ENCODE assay signal across 28 cellular contexts in the genomic region with DNA sequence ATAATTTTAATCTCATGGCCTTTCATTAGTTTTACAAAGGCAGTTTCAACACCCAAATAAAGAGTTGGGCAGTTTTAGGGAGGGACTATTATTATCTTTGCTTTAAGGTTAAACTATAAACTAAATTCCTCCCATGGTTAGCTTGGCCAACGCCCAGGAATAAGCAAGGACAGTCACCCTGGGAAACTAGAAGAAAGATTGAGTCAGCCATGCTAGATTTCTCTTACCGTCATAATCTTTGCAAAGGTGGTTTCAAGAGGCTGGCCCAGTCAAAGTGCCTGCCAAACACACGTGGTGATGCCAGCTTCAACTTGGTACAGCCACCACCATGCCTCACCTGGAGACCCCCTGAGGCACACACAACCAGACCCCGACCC.
DNase-seq lines count a peak whose midpoint lies in the region; ATAC-seq and TF ChIP-seq lines count a peak whose summit lies in the region.
"Had no signal": no experiment of that assay in that cellular context is flagged by ENCODE, and none has a peak within 500 bp of the region (broad histone marks: within the 10 kb centered on the region; RNA-seq: fewer than 3 reads in every experiment).

No MANE protein-coding gene starts in this region.

- no peak overlapping the region for H2BK12ac ChIP-seq in neuronal stem cell (ENCODE audit: low read length)

- H3K27me3 Mint-ChIP-seq in MCF 10A (ENCODE audit: insufficient read depth, unreplicated experiment) (no peaks in the 10 kb centered on the region), HFFc6 (ENCODE audit: insufficient read depth) (no peaks in the 10 kb centered on the region; the same call in 1 of the 2 replicates)
- H3K27me3 Mint-ChIP-seq in activated CD8-positive, alpha-beta T cell treated with anti-CD3 and anti-CD28 coated beads, Interleukin-2, amount 10 ng/mL, durations not matched to agents 7 days and 5 days (ENCODE audit: low read depth) = no peaks in the 10 kb centered on the region

- H3K9me2 ChIP-seq in hepatocyte (replicated peaks; ENCODE audit: insufficient read depth) = no peaks in the 10 kb centered on the region

- H3K36me3 Mint-ChIP-seq in MCF 10A (ENCODE audit: insufficient read depth, unreplicated experiment) (no peaks in the 10 kb centered on the region), HFFc6 (ENCODE audit: low read depth) (no peaks in the 10 kb centered on the region)
- H3K36me3 Mint-ChIP-seq in activated CD8-positive, alpha-beta T cell treated with anti-CD3 and anti-CD28 coated beads, Interleukin-2, amount 10 ng/mL, durations not matched to agents 7 days and 5 days (ENCODE audit: low read depth) = no peaks in the 10 kb centered on the region

- no peak overlapping the region for H2BK5ac ChIP-seq in neuronal stem cell (ENCODE audit: low read length)

- no peaks in the 10 kb centered on the region for H3K9me3 ChIP-seq in breast epithelium
- no peaks in the 10 kb centered on the region for H3K9me3 ChIP-seq in hepatocyte (ENCODE audit: low read depth)
- no peaks in the 10 kb centered on the region for H3K9me3 ChIP-seq in neuronal stem cell (replicated peaks in 1 of 2; ENCODE audit: control insufficient read depth in 2 of 2, insufficient read depth in 1 of 2, low read depth in 1 of 2, low read length in 2 of 2)
- H3K9me3 ChIP-seq: BLaER1, SJSA1 had no signal

- no peaks in the 10 kb centered on the region for H3K79me1 ChIP-seq in neuronal stem cell (ENCODE audit: low read depth, low read length)

- no TSS peak for BruUV-seq in MCF 10A (replicated peaks; lab: Mats Ljungman, UMichigan)

- H4K8ac ChIP-seq in neuronal stem cell (ENCODE audit: low read depth, low read length) = no peak overlapping the region

- H3K4me2 ChIP-seq in hepatocyte = no peak overlapping the region
- no peak overlapping the region for H3K4me2 ChIP-seq in neuronal stem cell (ENCODE audit: insufficient read depth, low read length, poor library complexity, severe bottlenecking)
- H3K4me2 ChIP-seq: BLaER1, KMS-11 had no signal

- TF ChIP-seq CTCF in MCF 10A (IDR thresholded peaks at IDR 0.05; ENCODE audit: unreplicated experiment) = no peak
- TF ChIP-seq CTCF in breast epithelium (IDR thresholded peaks at IDR 0.05) = no peak
- no peak for TF ChIP-seq CTCF in hepatocyte (IDR thresholded peaks at IDR 0.05; ENCODE audit: poor library complexity)
- no peak for TF ChIP-seq CTCF in HFFc6 (IDR thresholded peaks at IDR 0.05)

- no peak overlapping the region for H4K91ac ChIP-seq in neuronal stem cell (ENCODE audit: low read depth, low read length, poor library complexity)

- H3K36me3 ChIP-seq in breast epithelium = no peaks in the 10 kb centered on the region
- H3K36me3 ChIP-seq in hepatocyte (replicated peaks; ENCODE audit: insufficient read depth, low read depth) = no peaks in the 10 kb centered on the region
- no peaks in the 10 kb centered on the region for H3K36me3 ChIP-seq in neuronal stem cell (replicated peaks in 1 of 2; ENCODE audit: control insufficient read depth in 2 of 2, insufficient read depth in 2 of 2, low read length in 2 of 2)
- H3K36me3 ChIP-seq: BLaER1, SJSA1 had no signal

- H3K27me3 ChIP-seq in breast epithelium = peaks cover 0 to 4% of the 10 kb centered on the region in 2 donors
- no peaks in the 10 kb centered on the region for H3K27me3 ChIP-seq in hepatocyte
- no peaks in the 10 kb centered on the region for H3K27me3 ChIP-seq in neuronal stem cell (ENCODE audit: control insufficient read depth in 3 of 3, insufficient read depth in 3 of 3, low read depth in 1 of 3, low read length in 3 of 3)
- H3K27me3 ChIP-seq: BLaER1, SJSA1 had no signal

- no peak overlapping the region for H3K4ac ChIP-seq in neuronal stem cell (ENCODE audit: low read length)

- H3K27ac ChIP-seq in breast epithelium (no peak overlapping the region), hepatocyte (peak overlapping the region; percentile 89), neuronal stem cell (replicated peaks; ENCODE audit: low read length) (no peak overlapping the region)
- H3K27ac ChIP-seq: 22Rv1, BLaER1, GM23248, KMS-11, SJSA1 had no signal

- WGBS in hepatocyte (ENCODE audit: low lambda C conversion rate, missing lambda C conversion rate) = 78% methylated on average over 4 of the region's 4 CpGs
- WGBS in neuronal stem cell (ENCODE audit: extremely low coverage in 2 of 2, insufficient read length in 2 of 2, insufficient replicate concordance in 1 of 2), 2 donors = no CpG with 5 or more reads among the region's 4 CpGs

- H2BK120ac ChIP-seq in neuronal stem cell (ENCODE audit: low read depth, low read length) = no peak overlapping the region

- CTCF ChIA-PET in MCF 10A (lab: Yijun Ruan, JAX) = interaction anchor here (0.9 kb wide), 1 partner anchor 112 kb away, joined by 3 read pairs; no protein-coding TSS in a partner anchor
- CTCF ChIA-PET in activated CD8-positive, alpha-beta T cell treated with anti-CD3 and anti-CD28 coated beads, Interleukin-2, amount 10 ng/mL, durations not matched to agents 7 days and 5 days (lab: Charles Lee) = no interaction called here

- POLR2A ChIA-PET in MCF 10A (lab: Yijun Ruan, JAX) = interaction anchor here (0.6 to 1.3 kb wide), 2 partner anchors 93 to 1862 kb away, joined by 3 read pairs; no protein-coding TSS in a partner anchor
- POLR2A ChIA-PET in activated CD8-positive, alpha-beta T cell treated with anti-CD3 and anti-CD28 coated beads, Interleukin-2, amount 10 ng/mL, durations not matched to agents 7 days and 5 days (lab: Charles Lee) = no interaction called here

- no peak for TF ChIP-seq POLR2A in breast epithelium (IDR thresholded peaks at IDR 0.05)

- H3K79me2 ChIP-seq in hepatocyte = no peaks in the 10 kb centered on the region

- H3K4me3 ChIP-seq in breast epithelium (no peak overlapping the region), hepatocyte (no peak overlapping the region), neuronal stem cell (ENCODE audit: low read length in 2 of 2) (no peak overlapping the region)
- H3K4me3 ChIP-seq: BLaER1, GM12878, GM23248, SJSA1 had no signal

- intact Hi-C loops in MCF 10A (cut with micrococcal nuclease) = no loop called here
- intact Hi-C loops in breast epithelium (cut with DNase I; ENCODE audit: low total_unique reads) = no loop called here

- no peak overlapping the region for H2BK15ac ChIP-seq in neuronal stem cell (ENCODE audit: low read length)

- H2AFZ ChIP-seq in hepatocyte (no peak overlapping the region), neuronal stem cell (ENCODE audit: low read length) (no peak overlapping the region)
- H2AFZ ChIP-seq: GM23248 had no signal

- H3K9ac ChIP-seq in neuronal stem cell (ENCODE audit: low read depth, low read length, poor library complexity) = no peak overlapping the region
- H3K9ac ChIP-seq: BLaER1, GM23248, KMS-11 had no signal

- DNase-seq in MCF 10A (ENCODE audit: unreplicated experiment) = peak; percentile 65
- no peak for DNase-seq in breast epithelium (ENCODE audit: low spot score in 2 of 2)
- DNase-seq in hepatocyte (ENCODE audit: low spot score) = no peak
- DNase-seq in neuronal stem cell (ENCODE audit: low spot score) = no peak
- no peak for DNase-seq in HFFc6
- DNase-seq in activated CD8-positive, alpha-beta T cell treated with anti-CD3 and anti-CD28 coated beads, Interleukin-2, amount 10 ng/mL, durations not matched to agents 7 days and 5 days = no peak
- no peak for DNase-seq in NOMO-1 treated with dmso at 0.1 percent for 144 hours (lab: John Stamatoyannopoulos, UW; ENCODE audit: unreplicated experiment)
- DNase-seq in NCI-H1092 treated with DMSO at 0.1 percent for 48 hours (lab: John Stamatoyannopoulos, UW) = no peak
- DNase-seq: ACHN; CD4-positive, alpha-beta T cell; COR-L47; DND-41; GM23248; HCEC 1CT; IMR-90; MV-4-11; NCI-H1694; NCI-H2081; NCI-H2171; NCI-H345; NCI-H524; NCI-H82 had no signal

- peak overlapping the region; percentile 16 for H3K18ac ChIP-seq in neuronal stem cell (ENCODE audit: low read length)

- H3K23ac ChIP-seq in neuronal stem cell (ENCODE audit: low read depth, low read length, poor library complexity) = no peak overlapping the region

- no peaks in the 10 kb centered on the region for H3K9me3 Mint-ChIP-seq in MCF 10A (ENCODE audit: unreplicated experiment)
- H3K9me3 Mint-ChIP-seq in HFFc6 = peaks cover 45% of the 10 kb centered on the region
- no peaks in the 10 kb centered on the region for H3K9me3 Mint-ChIP-seq in activated CD8-positive, alpha-beta T cell treated with anti-CD3 and anti-CD28 coated beads, Interleukin-2, amount 10 ng/mL, durations not matched to agents 7 days and 5 days (ENCODE audit: insufficient read depth)
- H3K9me3 Mint-ChIP-seq: CD4-positive, alpha-beta T cell had no signal

- H3K4me3 Mint-ChIP-seq in MCF 10A (ENCODE audit: unreplicated experiment) (no peak overlapping the region), HFFc6 (no peak overlapping the region)
- no peak overlapping the region for H3K4me3 Mint-ChIP-seq in activated CD8-positive, alpha-beta T cell treated with anti-CD3 and anti-CD28 coated beads, Interleukin-2, amount 10 ng/mL, durations not matched to agents 7 days and 5 days
- H3K4me3 Mint-ChIP-seq: CD4-positive, alpha-beta T cell had no signal

- no peak overlapping the region for H2AK5ac ChIP-seq in neuronal stem cell (ENCODE audit: low read depth, low read length)

- no peak for ATAC-seq in activated CD8-positive, alpha-beta T cell treated with anti-CD3 and anti-CD28 coated beads, Interleukin-2, amount 10 ng/mL, durations not matched to agents 7 days and 5 days
- ATAC-seq: GM12878, Right ventricle myocardium inferior had no signal

- H3K4me1 Mint-ChIP-seq in MCF 10A (ENCODE audit: insufficient read depth, unreplicated experiment) (peaks cover 47% of the 10 kb centered on the region), HFFc6 (ENCODE audit: low read depth) (no peaks in the 10 kb centered on the region)
- no peaks in the 10 kb centered on the region for H3K4me1 Mint-ChIP-seq in activated CD8-positive, alpha-beta T cell treated with anti-CD3 and anti-CD28 coated beads, Interleukin-2, amount 10 ng/mL, durations not matched to agents 7 days and 5 days (ENCODE audit: low read depth)

- H3K14ac ChIP-seq in neuronal stem cell (ENCODE audit: low read length) = no peak overlapping the region

- peak overlapping the region; percentile 66 for H3K27ac Mint-ChIP-seq in MCF 10A (ENCODE audit: low read depth, unreplicated experiment)
- no peak overlapping the region for H3K27ac Mint-ChIP-seq in HFFc6
- H3K27ac Mint-ChIP-seq in activated CD8-positive, alpha-beta T cell treated with anti-CD3 and anti-CD28 coated beads, Interleukin-2, amount 10 ng/mL, durations not matched to agents 7 days and 5 days = no peak overlapping the region
- H3K27ac Mint-ChIP-seq: CD4-positive, alpha-beta T cell had no signal

- no peaks in the 10 kb centered on the region for H4K20me1 ChIP-seq in hepatocyte (ENCODE audit: insufficient read depth, poor library complexity, severe bottlenecking)
- H4K20me1 ChIP-seq: BLaER1 had no signal

- H3K4me1 ChIP-seq in breast epithelium (no peaks in the 10 kb centered on the region), hepatocyte (ENCODE audit: insufficient read depth) (peaks cover 4% of the 10 kb centered on the region), neuronal stem cell (ENCODE audit: control insufficient read depth in 2 of 2, insufficient read depth in 1 of 2, low read depth in 1 of 2, low read length in 2 of 2) (no peaks in the 10 kb centered on the region)
- H3K4me1 ChIP-seq: BLaER1, SJSA1 had no signal
